ENCODE assay signal across 23 cellular contexts in genomic region chr7:158028290-158028941, GRCh38.
DNase-seq lines count a peak whose midpoint lies in the region; ATAC-seq and TF ChIP-seq lines count a peak whose summit lies in the region.
"Had no signal": no experiment of that assay in that cellular context is flagged by ENCODE, and none has a peak within 500 bp of the region (broad histone marks: within the 10 kb centered on the region; RNA-seq: fewer than 3 reads in every experiment).

No MANE protein-coding gene starts in this region.

- ATAC-seq in left ventricle myocardium superior (no peak), mucosa of descending colon (peak; percentile 87), upper lobe of right lung (peak; percentile 55), GM18870 (IDR thresholded peaks at IDR 0.05; ENCODE audit: unreplicated experiment) (no peak)
- ATAC-seq: activated T-cell treated with anti-CD3 and anti-CD28 coated beads, Interleukin-2, amount 50 U/mL, for 4 hours; CD8-positive, alpha-beta T cell; SK-N-SH treated with all-trans-retinoic acid at 6 μM for 48 hours had no signal

- H3K27ac ChIP-seq in upper lobe of right lung = no peak overlapping the region
- H3K27ac ChIP-seq in effector memory CD4-positive, alpha-beta T cell (ENCODE audit: insufficient read depth, low read length, poor library complexity, severe bottlenecking) = no peak overlapping the region
- H3K27ac ChIP-seq: cardiac muscle cell, tibial artery had no signal

- H3K4me1 ChIP-seq in mucosa of descending colon (ENCODE audit: low read depth) (no peaks in the 10 kb centered on the region), upper lobe of right lung (no peaks in the 10 kb centered on the region)
- no peaks in the 10 kb centered on the region for H3K4me1 ChIP-seq in effector memory CD4-positive, alpha-beta T cell (ENCODE audit: control insufficient read depth, insufficient read depth, low read length, poor library complexity, severe bottlenecking)
- H3K4me1 ChIP-seq: tibial artery had no signal

- H3K4me3 ChIP-seq in mucosa of descending colon (no peak overlapping the region), upper lobe of right lung (no peak overlapping the region)
- H3K4me3 ChIP-seq in effector memory CD4-positive, alpha-beta T cell (ENCODE audit: insufficient read depth, low read depth, low read length, poor library complexity, severe bottlenecking) = no peak overlapping the region
- H3K4me3 ChIP-seq: cardiac muscle cell, tibial artery had no signal

- TF ChIP-seq CTCF in mucosa of descending colon (IDR thresholded peaks at IDR 0.05) (no peak), upper lobe of right lung (IDR thresholded peaks at IDR 0.05) (no peak)

- peak; percentile 24 for DNase-seq in cardiac septum (ENCODE audit: low spot score)
- DNase-seq in left ventricle myocardium superior = no peak
- peak; percentile 77 to 86 for DNase-seq in SHP77 (lab: John Stamatoyannopoulos, UW)
- peak in 2 of 3 donors; percentile 54 to 55 for DNase-seq in mucosa of descending colon
- DNase-seq in upper lobe of right lung = peak; percentile 67
- DNase-seq in activated naive CD4-positive, alpha-beta T cell (lab: John Stamatoyannopoulos, UW) = no peak
- DNase-seq in effector memory CD4-positive, alpha-beta T cell = no peak
- DNase-seq: ACHN; activated CD4-positive, alpha-beta memory T cell treated with anti-CD3 and anti-CD28 coated beads for 36 hours; activated T-cell treated with anti-CD3 and anti-CD28 coated beads, Interleukin-2, amount 50 U/mL, for 4 hours; CD8-positive, alpha-beta T cell; effector CD4-positive, alpha-beta T cell; EL; naive B cell; NCI-H345; OCI-M1; retina; stimulated activated CD4-positive, alpha-beta T cell treated with anti-CD3 and anti-CD28 coated beads, Interleukin-2, amount 100 ng/mL, for 48 hours; stimulated activated CD8-positive, alpha-beta memory T cell treated with anti-CD3 and anti-CD28 coated beads, Interleukin-4, amount 100 ng/mL, for 48 hours had no signal

- H3K9me3 ChIP-seq in mucosa of descending colon (no peaks in the 10 kb centered on the region), upper lobe of right lung (no peaks in the 10 kb centered on the region)
- H3K9me3 ChIP-seq in effector memory CD4-positive, alpha-beta T cell (ENCODE audit: control insufficient read depth, low read length) = no peaks in the 10 kb centered on the region
- H3K9me3 ChIP-seq: tibial artery had no signal

- intact Hi-C loops in cardiac septum (cut with DNase I) (no loop called here), left ventricle myocardium superior (cut with micrococcal nuclease) (no loop called here), mucosa of descending colon (cut with DNase I, micrococcal nuclease) (no loop called here), upper lobe of right lung (cut with DNase I) (no loop called here)

- H3K27me3 ChIP-seq in upper lobe of right lung = no peaks in the 10 kb centered on the region
- H3K27me3 ChIP-seq in effector memory CD4-positive, alpha-beta T cell (replicated peaks; ENCODE audit: control insufficient read depth, insufficient read depth, low read length, poor library complexity, severe bottlenecking) = no peaks in the 10 kb centered on the region
- H3K27me3 ChIP-seq: cardiac muscle cell had no signal

- no peaks in the 10 kb centered on the region for H3K36me3 ChIP-seq in mucosa of descending colon (ENCODE audit: low read depth)
- no peaks in the 10 kb centered on the region for H3K36me3 ChIP-seq in upper lobe of right lung
- no peaks in the 10 kb centered on the region for H3K36me3 ChIP-seq in effector memory CD4-positive, alpha-beta T cell (ENCODE audit: control insufficient read depth, insufficient read depth, low read length)
- H3K36me3 ChIP-seq: cardiac muscle cell, tibial artery had no signal

Comparison
In these comparisons a context has a peak if more than half of its experiments do, and no peak if none do; other contexts are left out.
1. DNase-seq: peak in cardiac septum (single experiment), SHP77 (2 of 2), mucosa of descending colon (2 of 3) and upper lobe of right lung (single experiment); none in left ventricle myocardium superior (single experiment), activated naive CD4-positive, alpha-beta T cell (0 of 4) and effector memory CD4-positive, alpha-beta T cell (0 of 3).
2. ATAC-seq: peak in mucosa of descending colon (single experiment) and upper lobe of right lung (single experiment); none in left ventricle myocardium superior (single experiment) and GM18870 (single experiment).